ENCODE assay signal across 18 cellular contexts in the genomic region with DNA sequence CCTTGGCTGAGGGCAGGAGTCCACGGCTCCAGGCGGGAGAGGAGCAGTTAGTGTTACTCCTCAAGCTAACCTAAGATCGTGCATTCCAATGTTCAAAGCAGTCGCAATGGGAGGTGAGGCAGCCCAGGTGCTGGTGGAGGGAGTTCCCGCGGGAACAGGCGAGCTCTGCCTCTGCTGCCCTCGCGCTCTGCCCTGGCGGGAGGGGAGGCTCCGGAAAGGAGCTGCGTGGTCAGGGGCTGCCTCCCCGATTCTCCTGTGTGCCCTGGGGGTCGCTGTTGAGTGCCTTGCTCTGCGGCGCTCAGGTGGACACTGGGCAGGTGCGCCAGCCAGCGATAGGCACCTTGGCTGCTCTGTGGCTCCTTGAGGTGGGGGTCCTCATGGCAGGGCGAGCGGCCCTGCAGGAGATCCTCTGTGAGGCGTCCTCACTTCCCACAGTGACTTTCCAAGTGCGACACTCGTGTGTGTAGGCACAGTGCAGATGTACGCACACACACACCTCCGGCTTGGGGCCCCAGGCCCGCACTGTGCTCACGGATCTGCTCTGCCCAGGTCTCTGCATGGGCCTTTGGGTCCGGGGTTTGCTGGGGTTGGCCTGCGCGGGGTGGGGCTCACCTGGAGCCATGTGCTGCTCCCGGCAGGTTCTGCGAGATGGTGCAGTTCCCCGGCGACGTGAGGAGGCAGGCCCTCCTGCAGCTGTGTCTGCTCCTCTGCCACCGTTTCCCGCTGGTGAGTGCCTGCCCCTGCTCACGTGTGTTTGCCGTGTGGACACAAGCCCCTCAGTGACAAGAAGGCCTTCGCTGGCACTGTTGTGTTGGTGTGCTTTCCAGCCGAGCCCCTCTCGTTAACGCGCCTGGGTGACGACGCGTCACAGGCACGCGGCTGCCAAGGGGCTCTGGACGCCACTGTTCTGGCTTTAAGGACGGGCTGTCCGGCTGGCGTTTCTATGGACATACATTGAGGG.
A peak's percentile ranks its signal among the peaks of the same experiment; 100 is the strongest.
DNase-seq lines count a peak whose midpoint lies in the region; ATAC-seq, FAIRE-seq and TF ChIP-seq lines count a peak whose summit lies in the region.
"Had no signal": no experiment of that assay in that cellular context is flagged by ENCODE, and none has a peak within 500 bp of the region (broad histone marks: within the 10 kb centered on the region; RNA-seq: fewer than 3 reads in every experiment).

No MANE protein-coding gene starts in this region.

- no peaks in the 10 kb centered on the region; the same call in 1 of the 2 replicates for H4K20me1 ChIP-seq in GM23338 (replicated peaks; ENCODE audit: insufficient read depth)

- H3K9me3 Mint-ChIP-seq in GM23338 = peaks cover 7% of the 10 kb centered on the region
- H3K9me3 Mint-ChIP-seq: activated B cell treated with CpG ODN at 0.5 μM for 24 hours; effector memory CD8-positive, alpha-beta T cell had no signal

- peaks cover 15% of the 10 kb centered on the region for H3K27me3 Mint-ChIP-seq in GM23338 (ENCODE audit: insufficient read depth, low read depth, poor library complexity)
- H3K27me3 Mint-ChIP-seq: activated B cell treated with CpG ODN at 0.5 μM for 24 hours; effector memory CD8-positive, alpha-beta T cell had no signal

- H3K27me3 ChIP-seq in BE2C (no peaks in the 10 kb centered on the region), GM23338 (ENCODE audit: insufficient read depth) (no peaks in the 10 kb centered on the region), vagina (no peaks in the 10 kb centered on the region)
- H3K27me3 ChIP-seq: neutrophil had no signal

- FAIRE-seq in kidney (lab: Jason Lieb, UNC) = no peak
- FAIRE-seq: islet of Langerhans had no signal

- H3K4me1 ChIP-seq in BE2C = no peaks in the 10 kb centered on the region
- no peaks in the 10 kb centered on the region for H3K4me1 ChIP-seq in GM23338 (ENCODE audit: insufficient read depth)
- H3K4me1 ChIP-seq in kidney (ENCODE audit: control insufficient read depth in 1 of 2, insufficient read depth in 1 of 2, low read depth in 1 of 2, low read length in 2 of 2) = no peaks in the 10 kb centered on the region
- H3K4me1 ChIP-seq in vagina = no peaks in the 10 kb centered on the region
- H3K4me1 ChIP-seq: HAP-1 had no signal

- H3K9me3 ChIP-seq in BE2C = no peaks in the 10 kb centered on the region; the same call in 1 of the 2 replicates
- H3K9me3 ChIP-seq in kidney (ENCODE audit: control insufficient read depth in 1 of 2, low read length in 2 of 2) = no peaks in the 10 kb centered on the region
- no peaks in the 10 kb centered on the region for H3K9me3 ChIP-seq in vagina
- H3K9me3 ChIP-seq: HAP-1, neutrophil had no signal

- no peak overlapping the region for H3K4me3 Mint-ChIP-seq in GM23338
- H3K4me3 Mint-ChIP-seq: activated B cell treated with CpG ODN at 0.5 μM for 24 hours; effector memory CD8-positive, alpha-beta T cell had no signal

- no peak for TF ChIP-seq POLR2A in vagina (IDR thresholded peaks at IDR 0.05)

- H3K4me1 Mint-ChIP-seq in GM23338 = no peaks in the 10 kb centered on the region; the same call in 1 of the 3 replicates
- H3K4me1 Mint-ChIP-seq: activated B cell treated with CpG ODN at 0.5 μM for 24 hours had no signal

- H3K4me2 ChIP-seq in GM23338 = no peak overlapping the region

- DNase-seq in BE2C (peak; percentile 4), GM23338 (ENCODE audit: low spot score) (peak; percentile 41), kidney (peak; percentile 70), posterior cingulate gyrus (peak in 7 of 10 donors; percentile 3 to 80 (median 21)), hippocampal formation (lab: John Stamatoyannopoulos, UW) (no peak), vagina (ENCODE audit: extremely low spot score in 2 of 2) (no peak), KG1 (lab: John Stamatoyannopoulos, UW) (no peak)
- DNase-seq: activated B cell treated with CpG ODN at 0.5 μM for 24 hours; cerebellar nuclear complex; effector memory CD8-positive, alpha-beta T cell; NCI-H1105; NCI-H526; stimulated activated CD4-positive, alpha-beta T cell treated with anti-CD3 and anti-CD28 coated beads, Interleukin-4, amount 100 ng/mL, for 1 hour; T-helper 2 cell had no signal

- no peak overlapping the region for H3K4me3 ChIP-seq in BE2C (ENCODE audit: low read depth, low read length)
- no peak overlapping the region for H3K4me3 ChIP-seq in GM23338
- no peak overlapping the region for H3K4me3 ChIP-seq in kidney (ENCODE audit: low read length in 2 of 2)
- no peak overlapping the region for H3K4me3 ChIP-seq in vagina
- H3K4me3 ChIP-seq: HAP-1 had no signal

- peak; percentile 50 for ATAC-seq in GM23338
- ATAC-seq in HG02678 (IDR thresholded peaks at IDR 0.05; ENCODE audit: unreplicated experiment) = no peak
- ATAC-seq: effector memory CD8-positive, alpha-beta T cell had no signal

- peak overlapping the region; percentile 56; the same call in 1 of the 2 replicates for H3K27ac Mint-ChIP-seq in GM23338
- H3K27ac Mint-ChIP-seq: activated B cell treated with CpG ODN at 0.5 μM for 24 hours had no signal

- H3F3A ChIP-seq in GM23338 (replicated peaks; ENCODE audit: low read depth) = no peaks in the 10 kb centered on the region

- intact Hi-C loops in kidney (cut with DNase I) (no loop called here), posterior cingulate gyrus (cut with DNase I) (no loop called here), vagina (cut with DNase I) (no loop called here)

- H3K27ac ChIP-seq in GM23338 (ENCODE audit: low read depth) (no peak overlapping the region), kidney (ENCODE audit: low read depth in 2 of 2, low read length in 2 of 2) (no peak overlapping the region), vagina (no peak overlapping the region)
- H3K27ac ChIP-seq: neutrophil had no signal

- no peaks in the 10 kb centered on the region for H3K9me2 ChIP-seq in GM23338 (ENCODE audit: insufficient read depth)

- peaks cover 25% of the 10 kb centered on the region for H3K36me3 ChIP-seq in BE2C
- H3K36me3 ChIP-seq in GM23338 (ENCODE audit: insufficient read depth) = peaks cover 10% of the 10 kb centered on the region; the same call in 1 of the 2 replicates
- H3K36me3 ChIP-seq in kidney (ENCODE audit: control insufficient read depth in 1 of 2, insufficient read depth in 2 of 2, low read length in 2 of 2) = peaks cover 13 to 16% of the 10 kb centered on the region in 2 donors
- H3K36me3 ChIP-seq in vagina = peaks cover 0 to 81% of the 10 kb centered on the region in 2 donors

- H2AFZ ChIP-seq in GM23338 = no peak overlapping the region

- H3K79me2 ChIP-seq in GM23338 (replicated peaks; ENCODE audit: insufficient read depth) = no peaks in the 10 kb centered on the region; the same call in 1 of the 2 replicates

- TF ChIP-seq CTCF in BE2C (IDR thresholded peaks at IDR 0.05; ENCODE audit: low read depth, low read length) = no peak
- no peak; a peak in 1 of 4 replicates for TF ChIP-seq CTCF in GM23338 (conservative IDR thresholded peaks at IDR 0.05; ENCODE audit: low read depth in 2 of 2)
- TF ChIP-seq CTCF in kidney (IDR thresholded peaks at IDR 0.05; ENCODE audit: borderline replicate concordance, extremely low read depth, insufficient read depth) = no peak
- TF ChIP-seq CTCF in vagina (IDR thresholded peaks at IDR 0.05) = no peak

- H3K36me3 Mint-ChIP-seq in GM23338 (ENCODE audit: low read depth) = peaks cover 73% of the 10 kb centered on the region

- no peak overlapping the region for H3K9ac ChIP-seq in kidney (ENCODE audit: low read length in 2 of 2)

TF ChIP-seq in GM23338, 12 proteins besides CTCF, POLR2A, EP300 and RAD21 (continues in another document):
- TF ChIP-seq, protein P1, sequence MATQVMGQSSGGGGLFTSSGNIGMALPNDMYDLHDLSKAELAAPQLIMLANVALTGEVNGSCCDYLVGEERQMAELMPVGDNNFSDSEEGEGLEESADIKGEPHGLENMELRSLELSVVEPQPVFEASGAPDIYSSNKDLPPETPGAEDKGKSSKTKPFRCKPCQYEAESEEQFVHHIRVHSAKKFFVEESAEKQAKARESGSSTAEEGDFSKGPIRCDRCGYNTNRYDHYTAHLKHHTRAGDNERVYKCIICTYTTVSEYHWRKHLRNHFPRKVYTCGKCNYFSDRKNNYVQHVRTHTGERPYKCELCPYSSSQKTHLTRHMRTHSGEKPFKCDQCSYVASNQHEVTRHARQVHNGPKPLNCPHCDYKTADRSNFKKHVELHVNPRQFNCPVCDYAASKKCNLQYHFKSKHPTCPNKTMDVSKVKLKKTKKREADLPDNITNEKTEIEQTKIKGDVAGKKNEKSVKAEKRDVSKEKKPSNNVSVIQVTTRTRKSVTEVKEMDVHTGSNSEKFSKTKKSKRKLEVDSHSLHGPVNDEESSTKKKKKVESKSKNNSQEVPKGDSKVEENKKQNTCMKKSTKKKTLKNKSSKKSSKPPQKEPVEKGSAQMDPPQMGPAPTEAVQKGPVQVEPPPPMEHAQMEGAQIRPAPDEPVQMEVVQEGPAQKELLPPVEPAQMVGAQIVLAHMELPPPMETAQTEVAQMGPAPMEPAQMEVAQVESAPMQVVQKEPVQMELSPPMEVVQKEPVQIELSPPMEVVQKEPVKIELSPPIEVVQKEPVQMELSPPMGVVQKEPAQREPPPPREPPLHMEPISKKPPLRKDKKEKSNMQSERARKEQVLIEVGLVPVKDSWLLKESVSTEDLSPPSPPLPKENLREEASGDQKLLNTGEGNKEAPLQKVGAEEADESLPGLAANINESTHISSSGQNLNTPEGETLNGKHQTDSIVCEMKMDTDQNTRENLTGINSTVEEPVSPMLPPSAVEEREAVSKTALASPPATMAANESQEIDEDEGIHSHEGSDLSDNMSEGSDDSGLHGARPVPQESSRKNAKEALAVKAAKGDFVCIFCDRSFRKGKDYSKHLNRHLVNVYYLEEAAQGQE (IDR thresholded peaks at IDR 0.05; ENCODE audit: unreplicated experiment) = no peak

Comparison
In these comparisons a context has a peak if more than half of its experiments do, and no peak if none do; other contexts are left out.
1. DNase-seq: peak in BE2C (single experiment), GM23338 (single experiment), kidney (single experiment) and posterior cingulate gyrus (7 of 10); none in hippocampal formation (0 of 2), vagina (0 of 2) and KG1 (single experiment).